ENCODE assay signal across 8 cellular contexts in genomic region chr4:39527296-39528055, GRCh38. TPM values are rescaled to one million over a fixed set of nuclear protein-coding genes. Genes with fewer than 3 reads are reported as not detected.
A peak's percentile ranks its signal among the peaks of the same experiment; 100 is the strongest.
DNase-seq lines count a peak whose midpoint lies in the region; FAIRE-seq and TF ChIP-seq lines count a peak whose summit lies in the region.

UGDH (minus strand) TSS chr4:39527439; CDS start chr4:39521512, 5,927 bp downstream.

- DNase-seq in HAP-1 (ENCODE audit: low spot score in 2 of 2) (peak; percentile 98 to 99), MM.1S (peak; percentile 96), SIG-M5 (lab: John Stamatoyannopoulos, UW) (peak; percentile 56), activated gamma-delta T cell (lab: John Stamatoyannopoulos, UW) (peak; percentile 75), fibroblast of the conjunctiva (ENCODE audit: low read depth) (peak; percentile 99), stomach (peak; percentile 97)

- H3K4me1 ChIP-seq in HAP-1: peaks cover 6% of the 10 kb centered on the region; the same call in 1 of the 2 replicates
- no peaks in the 10 kb centered on the region for H3K4me1 ChIP-seq in MM.1S (ENCODE audit: low read length)
- H3K4me1 ChIP-seq in stomach: peaks cover 10 to 57% (median 41%) of the 10 kb centered on the region in 4 donors

- peak within 1 kb of the TSS; percentile 70 for H3K9ac ChIP-seq in MM.1S (ENCODE audit: low read length)
- peak within 1 kb of the TSS; percentile 89 for H3K9ac ChIP-seq in neural cell (ENCODE audit: low read length)

- H4K20me1 ChIP-seq in MM.1S (ENCODE audit: insufficient read depth, low read length): no peaks in the 10 kb centered on the region
- H4K20me1 ChIP-seq in neural cell (ENCODE audit: insufficient read depth): no peaks in the 10 kb centered on the region

- no peaks in the 10 kb centered on the region for H3F3A ChIP-seq in MM.1S (ENCODE audit: insufficient read depth, low read length)
- H3F3A ChIP-seq in neural cell (ENCODE audit: insufficient read depth, low read length, poor library complexity, severe bottlenecking): peaks cover 5% of the 10 kb centered on the region

- H3K79me2 ChIP-seq in MM.1S (ENCODE audit: low read length) (peaks cover 17% of the 10 kb centered on the region; the same call in 1 of the 2 replicates), neural cell (replicated peaks; ENCODE audit: insufficient read depth, low read length) (peaks cover 43% of the 10 kb centered on the region)

- H3K27ac ChIP-seq in MM.1S (ENCODE audit: low read length) (peak within 1 kb of the TSS; percentile 20; the same call in 1 of the 2 replicates), neural cell (ENCODE audit: low read length) (peak within 1 kb of the TSS; percentile 90), stomach (peak within 1 kb of the TSS; percentile 93 to 97 (median 97))

- intact Hi-C loops in stomach (cut with DNase I; ENCODE audit: low total_unique reads): no loop called here

- TF ChIP-seq EP300 in neural cell (conservative IDR thresholded peaks at IDR 0.05; ENCODE audit: poor library complexity, severe bottlenecking) (no peak), stomach (IDR thresholded peaks at IDR 0.05) (no peak)

- TF ChIP-seq CTCF in MM.1S (IDR thresholded peaks at IDR 0.05; ENCODE audit: low read length): no peak
- no peak for TF ChIP-seq CTCF in neural cell (IDR thresholded peaks at IDR 0.05; ENCODE audit: poor library complexity, severe bottlenecking)
- peak in 1 of 7 experiments; percentile 6 for TF ChIP-seq CTCF in stomach (IDR thresholded peaks at IDR 0.05)

- TF ChIP-seq RAD21 in neural cell (conservative IDR thresholded peaks at IDR 0.05): no peak

- H3K4me2 ChIP-seq in MM.1S (ENCODE audit: low read depth, low read length) (peak within 1 kb of the TSS; percentile 74), neural cell (ENCODE audit: low read length) (peak within 1 kb of the TSS; percentile 100)

- H3K36me3 ChIP-seq in HAP-1 (replicated peaks): no peaks in the 10 kb centered on the region; the same call in 1 of the 2 replicates
- H3K36me3 ChIP-seq in MM.1S (replicated peaks; ENCODE audit: insufficient read depth, low read length): no peaks in the 10 kb centered on the region
- no peaks in the 10 kb centered on the region for H3K36me3 ChIP-seq in neural cell (ENCODE audit: insufficient read depth, low read length)
- peaks cover 0 to 20% (median 9%) of the 10 kb centered on the region in 4 donors for H3K36me3 ChIP-seq in stomach

- no peaks in the 10 kb centered on the region for H3K9me2 ChIP-seq in MM.1S (replicated peaks; ENCODE audit: insufficient read depth, low read length)
- no peaks in the 10 kb centered on the region for H3K9me2 ChIP-seq in neural cell (ENCODE audit: insufficient read depth, low read length)

- FAIRE-seq in G401.6 (lab: Jason Lieb, UNC): peak; percentile 96

- TF ChIP-seq POLR2A in stomach (IDR thresholded peaks at IDR 0.05): peak in 2 of 4 donors; percentile 73 to 94

- H2AFZ ChIP-seq in MM.1S (ENCODE audit: low read length) (peak within 1 kb of the TSS; percentile 86), neural cell (ENCODE audit: low read depth, low read length) (peak within 1 kb of the TSS; percentile 90)

- H3K27me3 ChIP-seq in HAP-1 (ENCODE audit: low read depth): no peaks in the 10 kb centered on the region
- no peaks in the 10 kb centered on the region for H3K27me3 ChIP-seq in MM.1S (replicated peaks; ENCODE audit: insufficient read depth, low read length)
- no peaks in the 10 kb centered on the region for H3K27me3 ChIP-seq in neural cell (ENCODE audit: insufficient read depth, low read depth, low read length)
- H3K27me3 ChIP-seq in stomach: no peaks in the 10 kb centered on the region

- 0 to 1% (median 0%) methylated on average over 39 to 72 of the region's 72 CpGs for WGBS in stomach, 5 donors

- in situ Hi-C loops in HAP-1 (cut with MboI; ENCODE audit: low sequenced_read_pairs): no loop called here

- H3K9me3 ChIP-seq in HAP-1 (peaks cover 7% of the 10 kb centered on the region; the same call in 1 of the 2 replicates), MM.1S (replicated peaks; ENCODE audit: insufficient read depth, low read length) (no peaks in the 10 kb centered on the region), neural cell (ENCODE audit: low read length) (peaks cover 4% of the 10 kb centered on the region), stomach (no peaks in the 10 kb centered on the region)

- peak within 1 kb of the TSS; percentile 94 for H3K4me3 ChIP-seq in HAP-1
- H3K4me3 ChIP-seq in MM.1S (ENCODE audit: low read length): peak within 1 kb of the TSS; percentile 88
- H3K4me3 ChIP-seq in neural cell (ENCODE audit: low read length): peak within 1 kb of the TSS; percentile 96
- peak within 1 kb of the TSS; percentile 80 to 96 (median 85) for H3K4me3 ChIP-seq in stomach

TF ChIP-seq in neural cell, 6 proteins besides CTCF, POLR2A, EP300 and RAD21:
- TF ChIP-seq POLR2AphosphoS5 (IDR thresholded peaks at IDR 0.05) (peak; percentile 89), TAF1 (IDR thresholded peaks at IDR 0.05; ENCODE audit: low read depth) (no peak), MXI1 (conservative IDR thresholded peaks at IDR 0.05; ENCODE audit: poor library complexity, severe bottlenecking) (peak; percentile 90), SMC3 (conservative IDR thresholded peaks at IDR 0.05; ENCODE audit: poor library complexity) (peak; percentile 46)
- TF ChIP-seq, protein P1, sequence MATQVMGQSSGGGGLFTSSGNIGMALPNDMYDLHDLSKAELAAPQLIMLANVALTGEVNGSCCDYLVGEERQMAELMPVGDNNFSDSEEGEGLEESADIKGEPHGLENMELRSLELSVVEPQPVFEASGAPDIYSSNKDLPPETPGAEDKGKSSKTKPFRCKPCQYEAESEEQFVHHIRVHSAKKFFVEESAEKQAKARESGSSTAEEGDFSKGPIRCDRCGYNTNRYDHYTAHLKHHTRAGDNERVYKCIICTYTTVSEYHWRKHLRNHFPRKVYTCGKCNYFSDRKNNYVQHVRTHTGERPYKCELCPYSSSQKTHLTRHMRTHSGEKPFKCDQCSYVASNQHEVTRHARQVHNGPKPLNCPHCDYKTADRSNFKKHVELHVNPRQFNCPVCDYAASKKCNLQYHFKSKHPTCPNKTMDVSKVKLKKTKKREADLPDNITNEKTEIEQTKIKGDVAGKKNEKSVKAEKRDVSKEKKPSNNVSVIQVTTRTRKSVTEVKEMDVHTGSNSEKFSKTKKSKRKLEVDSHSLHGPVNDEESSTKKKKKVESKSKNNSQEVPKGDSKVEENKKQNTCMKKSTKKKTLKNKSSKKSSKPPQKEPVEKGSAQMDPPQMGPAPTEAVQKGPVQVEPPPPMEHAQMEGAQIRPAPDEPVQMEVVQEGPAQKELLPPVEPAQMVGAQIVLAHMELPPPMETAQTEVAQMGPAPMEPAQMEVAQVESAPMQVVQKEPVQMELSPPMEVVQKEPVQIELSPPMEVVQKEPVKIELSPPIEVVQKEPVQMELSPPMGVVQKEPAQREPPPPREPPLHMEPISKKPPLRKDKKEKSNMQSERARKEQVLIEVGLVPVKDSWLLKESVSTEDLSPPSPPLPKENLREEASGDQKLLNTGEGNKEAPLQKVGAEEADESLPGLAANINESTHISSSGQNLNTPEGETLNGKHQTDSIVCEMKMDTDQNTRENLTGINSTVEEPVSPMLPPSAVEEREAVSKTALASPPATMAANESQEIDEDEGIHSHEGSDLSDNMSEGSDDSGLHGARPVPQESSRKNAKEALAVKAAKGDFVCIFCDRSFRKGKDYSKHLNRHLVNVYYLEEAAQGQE (IDR thresholded peaks at IDR 0.05; ENCODE audit: borderline replicate concordance): peak; percentile 51
TF ChIP-seq in neural cell: peak in this region for 4.

RNA-seq across cellular contexts. Expression of gene UGDH, which starts in this region (rescaled TPM):
- polyA plus RNA-seq in neural cell: 13.4 and 21.1 TPM in 2 replicates
- polyA minus RNA-seq in neural cell: 27.8 and 28.4 TPM in 2 replicates
- total RNA-seq in stomach: 100 to 1,000 TPM in 2 of 5 donors, 10 to 100 TPM in 3; 26.3 to 161 (median 95.0) TPM
- polyA plus RNA-seq in stomach: 10 to 100 TPM; 14.6 to 30.2 (median 24.2) TPM

Comparison
In these comparisons a context has a peak if more than half of its experiments do, and no peak if none do; other contexts are left out.
1. Peak in every context shown above with its lines: DNase-seq, H3K4me3 ChIP-seq and H3K27ac ChIP-seq.
2. H3K27ac ChIP-seq: peak in every context shown above with its lines; median percentile 97 in stomach; 90 in neural cell; 20 in MM.1S.